In the genomic region with DNA sequence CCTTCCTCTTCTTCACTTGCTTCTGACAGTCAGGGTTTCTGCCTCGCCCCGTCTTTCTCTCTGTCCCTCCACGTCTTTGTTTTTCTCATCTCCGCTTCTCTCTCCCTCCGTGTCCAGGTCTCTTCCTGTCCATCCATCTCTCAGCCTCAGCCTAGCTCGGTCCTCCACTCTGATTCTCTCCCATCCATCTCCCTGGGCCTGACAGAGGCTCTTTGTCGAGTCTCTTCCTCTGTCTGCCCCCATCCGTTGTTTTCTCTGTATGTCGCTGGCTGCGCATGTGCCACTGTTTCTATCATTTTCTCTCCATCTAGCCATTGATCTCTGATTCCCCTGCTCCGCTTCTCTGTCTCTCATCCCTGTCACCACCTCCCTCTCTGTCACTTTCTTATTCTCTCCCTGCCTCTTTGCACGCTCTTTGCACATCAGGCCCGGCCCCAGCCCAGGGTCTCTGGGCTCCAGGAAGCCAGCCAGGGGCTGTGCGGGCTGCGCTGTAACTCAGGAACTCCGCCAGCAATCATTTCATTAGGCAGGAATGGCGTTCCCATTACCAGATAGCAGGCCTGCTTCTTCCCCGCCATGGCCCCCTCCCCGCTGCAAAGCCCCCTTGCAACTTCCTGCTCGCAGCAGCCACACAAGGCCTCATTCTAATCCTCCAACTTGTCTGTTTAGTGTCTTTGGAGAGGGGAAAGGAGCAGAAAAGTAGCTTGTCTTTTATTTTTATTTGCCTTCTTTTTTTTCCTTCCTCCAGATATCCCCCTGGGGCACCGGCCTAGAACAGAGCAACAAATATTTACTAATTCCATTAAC, we compare ENCODE assay signal across 1 cellular context.
TF ChIP-seq lines count a peak whose summit lies in the region.

No MANE protein-coding gene starts in this region.

TF ChIP-seq in H1, 55 proteins besides CTCF, POLR2A, EP300 and RAD21:
- TF ChIP-seq TCF12 (IDR thresholded peaks at IDR 0.05; ENCODE audit: low read depth, low read length) (no peak), POU5F1 (IDR thresholded peaks at IDR 0.05; ENCODE audit: low read depth, low read length) (no peak), CHD2 (IDR thresholded peaks at IDR 0.05; ENCODE audit: low read length) (no peak), SP1 (IDR thresholded peaks at IDR 0.05; ENCODE audit: low read depth, low read length) (no peak), MAFK (IDR thresholded peaks at IDR 0.05; ENCODE audit: low read depth, low read length) (no peak), HDAC6 (IDR thresholded peaks at IDR 0.05; ENCODE audit: low read depth, low read length) (no peak), RBBP5 (IDR thresholded peaks at IDR 0.05; ENCODE audit: borderline replicate concordance, low read depth, low read length) (no peak), POLR2AphosphoS5 (IDR thresholded peaks at IDR 0.05; ENCODE audit: low read depth, low read length) (no peak), TAF1 (IDR thresholded peaks at IDR 0.05; ENCODE audit: low read depth, low read length) (no peak)
- TF ChIP-seq, protein P1, sequence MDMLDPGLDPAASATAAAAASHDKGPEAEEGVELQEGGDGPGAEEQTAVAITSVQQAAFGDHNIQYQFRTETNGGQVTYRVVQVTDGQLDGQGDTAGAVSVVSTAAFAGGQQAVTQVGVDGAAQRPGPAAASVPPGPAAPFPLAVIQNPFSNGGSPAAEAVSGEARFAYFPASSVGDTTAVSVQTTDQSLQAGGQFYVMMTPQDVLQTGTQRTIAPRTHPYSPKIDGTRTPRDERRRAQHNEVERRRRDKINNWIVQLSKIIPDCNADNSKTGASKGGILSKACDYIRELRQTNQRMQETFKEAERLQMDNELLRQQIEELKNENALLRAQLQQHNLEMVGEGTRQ (IDR thresholded peaks at IDR 0.05; ENCODE audit: low read length): no peak
- TF ChIP-seq, protein P2, sequence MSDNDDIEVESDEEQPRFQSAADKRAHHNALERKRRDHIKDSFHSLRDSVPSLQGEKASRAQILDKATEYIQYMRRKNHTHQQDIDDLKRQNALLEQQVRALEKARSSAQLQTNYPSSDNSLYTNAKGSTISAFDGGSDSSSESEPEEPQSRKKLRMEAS (IDR thresholded peaks at IDR 0.05): no peak
